8 cellular contexts compared by ENCODE assay signal in the genomic region with DNA sequence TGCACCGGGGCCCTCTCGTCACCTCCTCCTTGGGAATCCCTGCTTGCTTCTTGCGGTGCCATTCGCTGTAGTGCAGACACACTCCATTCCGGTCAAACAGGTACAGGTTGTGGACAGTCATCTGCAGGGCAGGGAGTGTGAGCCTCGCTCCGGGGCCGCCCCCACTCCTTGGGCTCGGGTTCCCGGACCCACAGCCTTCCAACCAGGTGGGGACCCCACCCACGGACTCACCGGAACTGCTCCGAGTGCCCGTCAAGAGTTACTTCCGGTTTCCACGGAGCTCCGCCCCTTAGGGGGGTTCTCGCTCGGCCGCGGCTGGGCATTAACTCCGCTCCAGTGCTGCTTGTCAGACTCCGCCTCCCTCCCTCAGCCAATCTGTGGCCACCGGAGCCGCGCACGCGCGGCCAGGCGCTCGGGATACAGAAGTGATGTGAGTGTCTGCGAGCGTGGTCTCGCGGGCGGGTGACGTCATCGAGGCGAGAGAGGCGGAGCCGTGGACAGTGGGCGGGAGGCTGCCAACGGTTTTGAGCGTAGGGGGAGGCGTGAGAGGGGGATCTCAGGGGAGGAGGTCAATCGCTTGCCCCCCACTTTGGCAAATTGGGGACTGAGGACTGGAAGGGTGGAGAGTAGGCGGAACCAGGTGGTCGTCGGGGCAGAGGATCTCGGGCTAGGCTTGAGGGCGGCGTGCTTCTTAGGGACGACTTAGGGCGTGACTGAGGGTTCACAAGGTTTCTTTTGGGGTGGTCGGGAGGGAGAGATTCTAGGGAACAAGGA. TPM values are rescaled to one million over a fixed set of nuclear protein-coding genes. Genes with fewer than 3 reads are reported as not detected.
DNase-seq lines count a peak whose midpoint lies in the region; ATAC-seq and TF ChIP-seq lines count a peak whose summit lies in the region.

TSS of gene CNTROB (plus strand) at position 498 of the 774 bp plus-strand sequence. CDS start 874 bp downstream, outside the sequence.
A gene with protein sequence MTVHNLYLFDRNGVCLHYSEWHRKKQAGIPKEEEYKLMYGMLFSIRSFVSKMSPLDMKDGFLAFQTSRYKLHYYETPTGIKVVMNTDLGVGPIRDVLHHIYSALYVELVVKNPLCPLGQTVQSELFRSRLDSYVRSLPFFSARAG (minus strand): TSS at position 238 of the 774 bp plus-strand sequence. CDS start 117 bp downstream, at position 121.

- TF ChIP-seq CTCF in chondrocyte (IDR thresholded peaks at IDR 0.05) (no peak), kidney epithelial cell (IDR thresholded peaks at IDR 0.05; ENCODE audit: insufficient read depth, low read length, poor library complexity, severe bottlenecking) (no peak)

- H3K9me3 Mint-ChIP-seq in chondrocyte (ENCODE audit: low read depth), result no peaks in the 10 kb centered on the region

- no peaks in the 10 kb centered on the region for H3K36me3 ChIP-seq in kidney epithelial cell (ENCODE audit: control insufficient read depth, insufficient read depth, low read length)

- peak within 1 kb of the TSS; percentile 100 for H3K4me3 Mint-ChIP-seq in chondrocyte (ENCODE audit: unreplicated experiment)

- peaks cover 14% of the 10 kb centered on the region for H3K36me3 Mint-ChIP-seq in chondrocyte (ENCODE audit: low read depth)

- peaks cover 52% of the 10 kb centered on the region for H3K4me1 Mint-ChIP-seq in chondrocyte (ENCODE audit: low read depth)

- peaks cover 2% of the 10 kb centered on the region for H3K27me3 Mint-ChIP-seq in chondrocyte (ENCODE audit: low read depth)

- DNase-seq in AML-193 (lab: John Stamatoyannopoulos, UW) (peak; percentile 82 to 88), NCI-H510A treated with DMSO at 0.1 percent for 48 hours (lab: John Stamatoyannopoulos, UW) (peak; percentile 98), chondrocyte (ENCODE audit: low spot score) (peak; percentile 100), kidney epithelial cell (ENCODE audit: low read depth) (peak; percentile 98)
- peak; percentile 99 for DNase-seq in activated CD4-positive, alpha-beta T cell treated with anti-CD3 and anti-CD28 coated beads for 24 hours (ENCODE audit: low read depth in 2 of 2)
- DNase-seq in stimulated activated CD4-positive, alpha-beta T cell treated with anti-CD3 and anti-CD28 coated beads, Interleukin-15, amount 100 ng/mL, for 48 hours (ENCODE audit: low read depth in 2 of 2), result peak; percentile 99

- ATAC-seq in HG03439 (IDR thresholded peaks at IDR 0.05; ENCODE audit: unreplicated experiment), result peak; percentile 87

- no peaks in the 10 kb centered on the region for H3K27me3 ChIP-seq in kidney epithelial cell (ENCODE audit: control insufficient read depth, insufficient read depth, low read length)

- TF ChIP-seq POLR2A in GM19193 (IDR thresholded peaks at IDR 0.05; ENCODE audit: extremely low read depth, insufficient read depth, insufficient read length), result peak; percentile 66

- H3K27ac Mint-ChIP-seq in chondrocyte (ENCODE audit: unreplicated experiment), result peak within 1 kb of the TSS; percentile 98

- H3K4me3 ChIP-seq in kidney epithelial cell (ENCODE audit: low read depth, low read length), result peak within 1 kb of the TSS; percentile 62

RNA-seq across cellular contexts. Expression of gene CNTROB, which starts in this region (rescaled TPM):
- total RNA-seq in chondrocyte, result 28.7 to 29.2 TPM (median 29.2 TPM) in 3 replicates
- total RNA-seq in kidney epithelial cell, result 19.2 and 20.1 TPM in 2 replicates

RNA-seq across cellular contexts. Expression of the second gene that starts in this region (rescaled TPM):
- total RNA-seq in chondrocyte, result 113 to 135 TPM (median 121 TPM) in 3 replicates
- total RNA-seq in kidney epithelial cell, result 45.5 and 51.6 TPM in 2 replicates

Comparison
In these comparisons a context has a peak if more than half of its experiments do, and no peak if none do; other contexts are left out.
1. Peak in every context shown above with its lines: DNase-seq, ATAC-seq and H3K4me3 ChIP-seq.